ENCODE assay signal across 8 cellular contexts in the genomic region with DNA sequence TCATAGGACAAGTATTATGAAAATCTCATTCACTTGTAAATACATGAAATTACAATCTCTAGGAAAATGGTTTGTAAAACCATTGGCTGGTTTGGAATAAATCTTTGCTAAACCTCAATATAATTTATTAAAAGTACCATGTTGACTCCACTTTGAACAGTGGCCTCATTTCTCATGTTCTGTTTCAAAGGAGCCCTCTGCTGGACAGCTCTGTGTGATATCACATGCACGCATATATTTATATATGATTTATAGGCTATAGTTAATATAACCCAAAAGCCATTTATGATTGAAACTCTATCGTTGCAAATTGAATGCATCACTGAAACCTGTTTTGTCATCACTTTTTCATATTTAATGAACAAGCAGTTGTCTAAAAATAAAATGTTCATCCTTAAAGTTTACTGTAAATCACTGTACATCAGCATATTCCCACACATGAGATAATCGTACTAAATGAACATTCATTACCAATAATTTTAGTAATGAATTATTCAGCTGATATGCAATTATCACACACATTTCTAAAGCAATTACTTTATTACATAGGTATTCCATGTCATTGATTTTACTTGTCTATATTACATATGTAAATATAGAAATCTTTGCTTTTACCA.
A peak's percentile ranks its signal among the peaks of the same experiment; 100 is the strongest.
DNase-seq lines count a peak whose midpoint lies in the region; ATAC-seq, FAIRE-seq and TF ChIP-seq lines count a peak whose summit lies in the region.

No MANE protein-coding gene starts in this region.

- no peak overlapping the region for H3K4me3 ChIP-seq in AG04449 (ENCODE audit: low read depth, low read length)
- H3K4me3 ChIP-seq in foreskin fibroblast (ENCODE audit: low read depth in 1 of 2, low read length in 2 of 2): no peak overlapping the region

- peak; percentile 11 for TF ChIP-seq CTCF in AG04449 (IDR thresholded peaks at IDR 0.05; ENCODE audit: insufficient read depth, low read length, missing control alignments)
- peak; percentile 49 for TF ChIP-seq CTCF in foreskin fibroblast (IDR thresholded peaks at IDR 0.05; ENCODE audit: low read depth, low read length)

- POLR2A ChIA-PET in AG04449 (lab: Yijun Ruan, JAX): no interaction called here

- no peak for DNase-seq in AG04449 (ENCODE audit: low read depth, low spot score)
- peak; percentile 11 for DNase-seq in HPDE6-E6E7 (ENCODE audit: extremely low spot score)
- peak; percentile 21 for DNase-seq in RPMI8226
- DNase-seq in foreskin fibroblast: peak; percentile 10 to 54
- DNase-seq in urothelium cell line (ENCODE audit: low spot score): peak; percentile 15
- DNase-seq in GM19240 (ENCODE audit: insufficient read length, low spot score): no peak
- no peak for DNase-seq in iPS-NIHi7 (ENCODE audit: extremely low spot score)

- FAIRE-seq in urothelium cell line (lab: Jason Lieb, UNC): no peak

- no peak for ATAC-seq in GM21447 (IDR thresholded peaks at IDR 0.05; ENCODE audit: unreplicated experiment)

- CTCF ChIA-PET in AG04449 (lab: Yijun Ruan, JAX): interaction anchor here (0.8 to 1.2 kb wide), 3 partner anchors 843 to 856 kb away, joined by 3 to 5 read pairs (median 3); no protein-coding TSS in a partner anchor

Comparison
In these comparisons a context has a peak if more than half of its experiments do, and no peak if none do; other contexts are left out.
1. DNase-seq: peak in HPDE6-E6E7 (single experiment), RPMI8226 (single experiment), foreskin fibroblast (2 of 2) and urothelium cell line (single experiment); none in AG04449 (single experiment), GM19240 (single experiment) and iPS-NIHi7 (single experiment).